In the genomic region with DNA sequence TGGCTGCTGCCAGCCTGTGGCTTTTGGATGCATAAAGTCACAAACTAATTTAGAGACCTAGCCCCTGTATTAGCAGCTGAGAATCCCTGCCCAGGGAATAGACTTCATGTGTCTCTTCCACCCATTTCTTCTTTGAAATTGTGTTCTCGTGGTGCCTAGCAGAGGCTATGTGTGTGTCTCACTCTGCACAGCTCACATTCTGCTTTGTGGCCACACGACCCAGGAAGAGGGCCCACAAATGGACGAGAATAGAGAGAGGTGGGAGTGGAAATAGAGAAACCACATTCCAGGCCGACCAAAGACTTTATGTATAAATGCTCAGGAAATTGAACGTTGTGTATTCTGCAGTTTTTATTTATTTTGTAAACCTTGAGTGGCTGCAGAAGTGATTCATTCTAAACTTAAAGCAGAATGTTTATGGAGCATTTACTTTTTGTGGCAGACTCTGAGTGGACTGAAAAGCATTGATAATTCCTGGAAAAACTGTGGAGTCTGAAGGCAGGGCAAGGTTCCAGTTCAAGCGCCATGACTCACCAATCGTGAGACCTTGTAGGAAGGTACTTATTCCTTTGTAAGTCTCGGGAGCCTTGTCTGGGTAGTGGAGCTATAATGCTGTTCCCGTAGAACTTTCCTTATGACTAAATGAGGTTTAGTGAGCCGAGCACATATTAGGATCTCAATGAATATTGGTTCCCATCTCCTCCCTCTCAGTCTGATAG, we compare ENCODE assay signal across 1 cellular context.
TF ChIP-seq lines count a peak whose summit lies in the region.

No MANE protein-coding gene starts in this region.

TF ChIP-seq in HCT116, 20 proteins besides CTCF, POLR2A, EP300 and RAD21:
- TF ChIP-seq EGR1 (IDR thresholded peaks at IDR 0.05; ENCODE audit: low read depth) (no peak), FOSL1 (IDR thresholded peaks at IDR 0.05; ENCODE audit: low read depth) (no peak), CEBPB (IDR thresholded peaks at IDR 0.05; ENCODE audit: low read depth) (no peak), SP1 (IDR thresholded peaks at IDR 0.05; ENCODE audit: low read depth) (no peak), CBX3 (IDR thresholded peaks at IDR 0.05; ENCODE audit: low read depth) (no peak), EZH2phosphoT487 (IDR thresholded peaks at IDR 0.05; ENCODE audit: borderline replicate concordance) (no peak), ZNF274 (IDR thresholded peaks at IDR 0.05; ENCODE audit: low read depth, low read length) (no peak), YY1 (IDR thresholded peaks at IDR 0.05; ENCODE audit: extremely low read depth, insufficient replicate concordance, low read depth, low read length) (no peak)
- TF ChIP-seq, protein P1, sequence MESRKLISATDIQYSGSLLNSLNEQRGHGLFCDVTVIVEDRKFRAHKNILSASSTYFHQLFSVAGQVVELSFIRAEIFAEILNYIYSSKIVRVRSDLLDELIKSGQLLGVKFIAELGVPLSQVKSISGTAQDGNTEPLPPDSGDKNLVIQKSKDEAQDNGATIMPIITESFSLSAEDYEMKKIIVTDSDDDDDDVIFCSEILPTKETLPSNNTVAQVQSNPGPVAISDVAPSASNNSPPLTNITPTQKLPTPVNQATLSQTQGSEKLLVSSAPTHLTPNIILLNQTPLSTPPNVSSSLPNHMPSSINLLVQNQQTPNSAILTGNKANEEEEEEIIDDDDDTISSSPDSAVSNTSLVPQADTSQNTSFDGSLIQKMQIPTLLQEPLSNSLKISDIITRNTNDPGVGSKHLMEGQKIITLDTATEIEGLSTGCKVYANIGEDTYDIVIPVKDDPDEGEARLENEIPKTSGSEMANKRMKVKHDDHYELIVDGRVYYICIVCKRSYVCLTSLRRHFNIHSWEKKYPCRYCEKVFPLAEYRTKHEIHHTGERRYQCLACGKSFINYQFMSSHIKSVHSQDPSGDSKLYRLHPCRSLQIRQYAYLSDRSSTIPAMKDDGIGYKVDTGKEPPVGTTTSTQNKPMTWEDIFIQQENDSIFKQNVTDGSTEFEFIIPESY (IDR thresholded peaks at IDR 0.05; ENCODE audit: extremely low read depth, insufficient replicate concordance, low read length) = no peak
- TF ChIP-seq, protein P2, sequence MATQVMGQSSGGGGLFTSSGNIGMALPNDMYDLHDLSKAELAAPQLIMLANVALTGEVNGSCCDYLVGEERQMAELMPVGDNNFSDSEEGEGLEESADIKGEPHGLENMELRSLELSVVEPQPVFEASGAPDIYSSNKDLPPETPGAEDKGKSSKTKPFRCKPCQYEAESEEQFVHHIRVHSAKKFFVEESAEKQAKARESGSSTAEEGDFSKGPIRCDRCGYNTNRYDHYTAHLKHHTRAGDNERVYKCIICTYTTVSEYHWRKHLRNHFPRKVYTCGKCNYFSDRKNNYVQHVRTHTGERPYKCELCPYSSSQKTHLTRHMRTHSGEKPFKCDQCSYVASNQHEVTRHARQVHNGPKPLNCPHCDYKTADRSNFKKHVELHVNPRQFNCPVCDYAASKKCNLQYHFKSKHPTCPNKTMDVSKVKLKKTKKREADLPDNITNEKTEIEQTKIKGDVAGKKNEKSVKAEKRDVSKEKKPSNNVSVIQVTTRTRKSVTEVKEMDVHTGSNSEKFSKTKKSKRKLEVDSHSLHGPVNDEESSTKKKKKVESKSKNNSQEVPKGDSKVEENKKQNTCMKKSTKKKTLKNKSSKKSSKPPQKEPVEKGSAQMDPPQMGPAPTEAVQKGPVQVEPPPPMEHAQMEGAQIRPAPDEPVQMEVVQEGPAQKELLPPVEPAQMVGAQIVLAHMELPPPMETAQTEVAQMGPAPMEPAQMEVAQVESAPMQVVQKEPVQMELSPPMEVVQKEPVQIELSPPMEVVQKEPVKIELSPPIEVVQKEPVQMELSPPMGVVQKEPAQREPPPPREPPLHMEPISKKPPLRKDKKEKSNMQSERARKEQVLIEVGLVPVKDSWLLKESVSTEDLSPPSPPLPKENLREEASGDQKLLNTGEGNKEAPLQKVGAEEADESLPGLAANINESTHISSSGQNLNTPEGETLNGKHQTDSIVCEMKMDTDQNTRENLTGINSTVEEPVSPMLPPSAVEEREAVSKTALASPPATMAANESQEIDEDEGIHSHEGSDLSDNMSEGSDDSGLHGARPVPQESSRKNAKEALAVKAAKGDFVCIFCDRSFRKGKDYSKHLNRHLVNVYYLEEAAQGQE (IDR thresholded peaks at IDR 0.05; ENCODE audit: low read depth) = no peak
TF ChIP-seq in HCT116: peak in this region for 0.
